8 cellular contexts compared by ENCODE assay signal in genomic region chr2:9207641-9208301, GRCh38. TPM values are rescaled to one million over a fixed set of nuclear protein-coding genes. Genes with fewer than 3 reads are reported as not detected.
DNase-seq lines count a peak whose midpoint lies in the region; FAIRE-seq and TF ChIP-seq lines count a peak whose summit lies in the region.

No MANE protein-coding gene starts in this region.

- H4K8ac ChIP-seq in neuronal stem cell (ENCODE audit: low read depth, low read length), result no peak overlapping the region

- H3K4me2 ChIP-seq in BLaER1 (peak overlapping the region; percentile 96), neuronal stem cell (ENCODE audit: insufficient read depth, low read length, poor library complexity, severe bottlenecking) (peak overlapping the region; percentile 73)

- no peak overlapping the region for H4K91ac ChIP-seq in neuronal stem cell (ENCODE audit: low read depth, low read length, poor library complexity)

- H3K4ac ChIP-seq in neuronal stem cell (ENCODE audit: low read length), result peak overlapping the region; percentile 84

- peak overlapping the region; percentile 82 for H2BK5ac ChIP-seq in neuronal stem cell (ENCODE audit: low read length)

- peak overlapping the region; percentile 89 for H2AFZ ChIP-seq in neuronal stem cell (ENCODE audit: low read length)

- H3K4me3 ChIP-seq in BLaER1 (peak overlapping the region; percentile 93), SK-N-MC (peak overlapping the region; percentile 96), esophagus squamous epithelium (peak overlapping the region; percentile 56 to 81 (median 68)), neuronal stem cell (ENCODE audit: low read length in 2 of 2) (peak overlapping the region; percentile 98 to 100)

- no peak overlapping the region for H2BK15ac ChIP-seq in neuronal stem cell (ENCODE audit: low read length)

- H4K20me1 ChIP-seq in BLaER1, result peaks cover 52% of the 10 kb centered on the region

- no peak for TF ChIP-seq CTCF in esophagus squamous epithelium (IDR thresholded peaks at IDR 0.05)

- no peak for TF ChIP-seq POLR2A in H54 (IDR thresholded peaks at IDR 0.05; ENCODE audit: low read depth, low read length)
- no peak for TF ChIP-seq POLR2A in esophagus squamous epithelium (IDR thresholded peaks at IDR 0.05)

- H3K36me3 ChIP-seq in BLaER1, result peaks cover 14% of the 10 kb centered on the region
- no peaks in the 10 kb centered on the region for H3K36me3 ChIP-seq in SK-N-MC (ENCODE audit: insufficient read depth, low read length)
- no peaks in the 10 kb centered on the region for H3K36me3 ChIP-seq in esophagus squamous epithelium
- peaks cover 6 to 14% of the 10 kb centered on the region in 2 donors for H3K36me3 ChIP-seq in neuronal stem cell (replicated peaks in 1 of 2; ENCODE audit: control insufficient read depth in 2 of 2, insufficient read depth in 2 of 2, low read length in 2 of 2)

- H3K14ac ChIP-seq in neuronal stem cell (ENCODE audit: low read length), result no peak overlapping the region

- intact Hi-C loops in esophagus squamous epithelium (cut with DNase I), result loop anchor here (10.0 kb wide), 1 partner anchor 127 kb away; no protein-coding TSS in a partner anchor

- no peak overlapping the region for H2BK120ac ChIP-seq in neuronal stem cell (ENCODE audit: low read depth, low read length)

- H3K9ac ChIP-seq in BLaER1 (peak overlapping the region; percentile 91), SK-N-MC (ENCODE audit: insufficient read length) (peak overlapping the region; percentile 79), neuronal stem cell (ENCODE audit: low read depth, low read length, poor library complexity) (peak overlapping the region; percentile 66)

- DNase-seq in H54 (ENCODE audit: insufficient read length, low spot score), result no peak
- no peak for DNase-seq in SK-N-MC (ENCODE audit: low read depth, low spot score)
- DNase-seq in esophagus squamous epithelium (lab: John Stamatoyannopoulos, UW), result no peak
- no peak for DNase-seq in neuronal stem cell (ENCODE audit: low spot score)
- DNase-seq in SKM-1 (lab: John Stamatoyannopoulos, UW; ENCODE audit: unreplicated experiment), result no peak
- DNase-seq in amniotic stem cell (lab: John Stamatoyannopoulos, UW), result no peak
- no peak for DNase-seq in activated gamma-delta T cell (lab: John Stamatoyannopoulos, UW)

- peak overlapping the region; percentile 92 for H3K27ac ChIP-seq in BLaER1
- no peak overlapping the region for H3K27ac ChIP-seq in SK-N-MC
- H3K27ac ChIP-seq in esophagus squamous epithelium, result peak overlapping the region; percentile 83 to 96 (median 88)
- H3K27ac ChIP-seq in neuronal stem cell (replicated peaks; ENCODE audit: low read length), result no peak overlapping the region

- H3K9me3 ChIP-seq in BLaER1 (no peaks in the 10 kb centered on the region), SK-N-MC (ENCODE audit: low read depth, low read length) (no peaks in the 10 kb centered on the region), esophagus squamous epithelium (no peaks in the 10 kb centered on the region), neuronal stem cell (replicated peaks in 1 of 2; ENCODE audit: control insufficient read depth in 2 of 2, insufficient read depth in 1 of 2, low read depth in 1 of 2, low read length in 2 of 2) (no peaks in the 10 kb centered on the region)

- no peak overlapping the region for H2AK5ac ChIP-seq in neuronal stem cell (ENCODE audit: low read depth, low read length)

- FAIRE-seq in H54 (lab: Jason Lieb, UNC), result peak; percentile 55

- H3K23ac ChIP-seq in neuronal stem cell (ENCODE audit: low read depth, low read length, poor library complexity), result no peak overlapping the region

- peaks cover 54% of the 10 kb centered on the region for H3K4me1 ChIP-seq in BLaER1
- H3K4me1 ChIP-seq in esophagus squamous epithelium, result peaks cover 7 to 61% (median 24%) of the 10 kb centered on the region in 3 donors
- H3K4me1 ChIP-seq in neuronal stem cell (ENCODE audit: control insufficient read depth in 2 of 2, insufficient read depth in 1 of 2, low read depth in 1 of 2, low read length in 2 of 2), result peaks cover 2 to 17% of the 10 kb centered on the region in 2 donors

- H3K27me3 ChIP-seq in BLaER1 (no peaks in the 10 kb centered on the region), esophagus squamous epithelium (peaks cover 0 to 9% (median 0%) of the 10 kb centered on the region in 4 donors), neuronal stem cell (ENCODE audit: control insufficient read depth in 3 of 3, insufficient read depth in 3 of 3, low read depth in 1 of 3, low read length in 3 of 3) (peaks cover 0 to 2% (median 0%) of the 10 kb centered on the region in 3 experiments)

- no peak overlapping the region for H2BK12ac ChIP-seq in neuronal stem cell (ENCODE audit: low read length)

- H3K18ac ChIP-seq in neuronal stem cell (ENCODE audit: low read length), result peak overlapping the region; percentile 99

- 2 to 6% methylated on average over 8 to 9 of the region's 34 CpGs for WGBS in esophagus squamous epithelium, 2 donors
- no CpG with 5 or more reads among the region's 34 CpGs for WGBS in neuronal stem cell (ENCODE audit: extremely low coverage in 2 of 2, insufficient read length in 2 of 2, insufficient replicate concordance in 1 of 2), 2 donors

- peaks cover 12% of the 10 kb centered on the region for H3K79me1 ChIP-seq in neuronal stem cell (ENCODE audit: low read depth, low read length)

RNA-seq across cellular contexts. Expression of gene ASAP2, which starts 1.2 kb away (rescaled TPM):
- 10 to 100 TPM in 1 of 4 donors, 1 to 10 TPM in 3; 3.3 to 15.3 (median 6.9) TPM for total RNA-seq in esophagus squamous epithelium
- 24.8 TPM for polyA plus RNA-seq in neuronal stem cell (2013, experiment 1 of 2)
- 26.3 TPM for polyA plus RNA-seq in neuronal stem cell (2013, experiment 2 of 2)

Comparison
In these comparisons a context has a peak if more than half of its experiments do, and no peak if none do; other contexts are left out.
1. H3K27ac ChIP-seq: peak in BLaER1 (single experiment) and esophagus squamous epithelium (4 of 4); none in SK-N-MC (single experiment) and neuronal stem cell (single experiment).
2. Peak in every context shown above with its lines, with median percentiles within 50 percentile points of each other: H3K4me3 ChIP-seq and H3K9ac ChIP-seq.